8 cellular contexts compared by ENCODE assay signal in the genomic region with DNA sequence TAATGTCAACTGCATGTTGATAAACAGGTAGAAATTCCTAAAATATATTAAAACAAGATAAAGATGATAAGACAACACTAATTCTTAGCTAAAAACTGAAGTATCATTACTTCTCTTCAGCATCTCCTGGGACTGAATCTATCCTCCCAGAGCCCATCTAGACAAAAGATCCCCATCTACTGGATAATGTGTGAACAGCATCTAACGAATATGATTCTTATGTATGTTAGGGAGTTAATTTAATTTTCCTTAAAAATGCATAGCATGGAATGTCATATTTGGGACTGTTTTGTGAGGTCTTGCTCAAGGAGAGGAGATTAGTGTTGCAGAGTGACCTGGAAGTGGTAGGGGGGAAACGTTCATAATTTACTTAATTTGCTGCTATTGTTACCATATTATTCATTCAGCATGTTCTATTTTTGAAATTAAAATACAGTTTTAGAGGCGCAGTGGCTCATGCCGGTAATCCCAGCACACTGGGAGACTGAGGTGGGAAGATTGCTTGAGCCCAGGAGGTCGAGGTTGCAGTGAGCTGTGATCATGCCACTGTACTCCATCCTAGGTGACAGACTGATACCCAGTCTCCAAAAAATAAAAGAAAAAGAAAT.
A peak's percentile ranks its signal among the peaks of the same experiment; 100 is the strongest.
DNase-seq lines count a peak whose midpoint lies in the region; ATAC-seq, FAIRE-seq and TF ChIP-seq lines count a peak whose summit lies in the region.

No MANE protein-coding gene starts in this region.

- no peak overlapping the region for H2AFZ ChIP-seq in SK-N-SH (ENCODE audit: low read depth)

- POLR2A ChIA-PET in A549 (lab: Yijun Ruan, JAX): no interaction called here
- POLR2A ChIA-PET in SK-N-SH (lab: Yijun Ruan, JAX): interaction anchor here (0.7 kb wide), 1 partner anchor 1011 kb away, joined by 3 read pairs; no protein-coding TSS in a partner anchor

- TF ChIP-seq POLR2A in A549 (IDR thresholded peaks at IDR 0.05; ENCODE audit: low read length) (no peak), gastroesophageal sphincter (IDR thresholded peaks at IDR 0.05) (no peak)

- DNase-seq in A549 (ENCODE audit: low read depth in 1 of 2, low spot score in 1 of 2) (peak; percentile 38 to 41), SK-N-SH (peak; percentile 60), stromal cell of bone marrow (ENCODE audit: low read depth) (peak; percentile 21), NCI-H2196 treated with DMSO at 0.1 percent for 48 hours (lab: John Stamatoyannopoulos, UW; ENCODE audit: unreplicated experiment) (no peak)
- no peak for DNase-seq in activated CD8-positive, alpha-beta memory T cell treated with anti-CD3 and anti-CD28 coated beads, Interleukin-2, amount 50 U/mL, for 4 hours

- peak; percentile 61 for FAIRE-seq in A549 (lab: Jason Lieb, UNC)

- H3K36me3 ChIP-seq in SK-N-SH (replicated peaks in 1 of 2; ENCODE audit: control insufficient read depth in 1 of 2, insufficient read depth in 2 of 2, low read length in 1 of 2): no peaks in the 10 kb centered on the region
- no peaks in the 10 kb centered on the region for H3K36me3 ChIP-seq in gastroesophageal sphincter

- no peaks in the 10 kb centered on the region for H3K27me3 ChIP-seq in SK-N-SH (ENCODE audit: insufficient read depth)
- no peaks in the 10 kb centered on the region for H3K27me3 ChIP-seq in gastroesophageal sphincter

- no peaks in the 10 kb centered on the region for H4K20me1 ChIP-seq in SK-N-SH (ENCODE audit: insufficient read depth)

- CTCF ChIA-PET in A549 (lab: Yijun Ruan, JAX) (interaction anchor here (0.6 to 1.9 kb wide), 10 partner anchors 9 to 1023 kb away, joined by 3 to 9 read pairs (median 3); no protein-coding TSS in a partner anchor), SK-N-SH (lab: Yijun Ruan, JAX) (interaction anchor here (0.6 to 2.8 kb wide), 30 partner anchors 9 to 1011 kb away, joined by 3 to 13 read pairs (median 3); no protein-coding TSS in a partner anchor)

- H3K4me3 ChIP-seq in A549: no peak overlapping the region
- no peak overlapping the region for H3K4me3 ChIP-seq in SK-N-SH (ENCODE audit: low read depth in 2 of 2, low read length in 1 of 2)
- no peak overlapping the region for H3K4me3 ChIP-seq in gastroesophageal sphincter

- no peak overlapping the region for H3K27ac ChIP-seq in A549
- no peak overlapping the region for H3K27ac ChIP-seq in SK-N-SH (ENCODE audit: low read depth in 2 of 2, low read length in 1 of 2)
- H3K27ac ChIP-seq in gastroesophageal sphincter: no peak overlapping the region

- 26% methylated on average over 5 of the region's 5 CpGs for WGBS in A549 (ENCODE audit: missing lambda C conversion rate)
- WGBS in SK-N-SH (ENCODE audit: low lambda C conversion rate): 21% methylated on average over 5 of the region's 5 CpGs
- WGBS in gastroesophageal sphincter (ENCODE audit: low coverage in 1 of 2), 2 donors: 57 to 60% methylated on average over 4 to 5 of the region's 5 CpGs

- ATAC-seq in A549 (peak; percentile 54 to 81; a peak in 3 of 6 replicates), GM18502 (IDR thresholded peaks at IDR 0.05; ENCODE audit: poor library complexity, unreplicated experiment) (peak; percentile 82), HG03520 (IDR thresholded peaks at IDR 0.05; ENCODE audit: unreplicated experiment) (peak; percentile 72), gastroesophageal sphincter (no peak)

- no peaks in the 10 kb centered on the region for H3K9me2 ChIP-seq in SK-N-SH

- no peaks in the 10 kb centered on the region for H3K4me1 ChIP-seq in A549
- no peaks in the 10 kb centered on the region; a peak in 1 of 4 replicates for H3K4me1 ChIP-seq in SK-N-SH (ENCODE audit: control insufficient read depth in 1 of 2, insufficient read depth in 2 of 2, low read depth in 1 of 2, low read length in 1 of 2)
- peaks cover 0 to 4% (median 0%) of the 10 kb centered on the region in 3 donors for H3K4me1 ChIP-seq in gastroesophageal sphincter

- TF ChIP-seq EP300 in A549 (IDR thresholded peaks at IDR 0.05): no peak
- TF ChIP-seq EP300 in SK-N-SH (IDR thresholded peaks at IDR 0.05; ENCODE audit: borderline replicate concordance in 1 of 2, low read depth in 1 of 2, low read length in 1 of 2): no peak
- no peak for TF ChIP-seq EP300 in gastroesophageal sphincter (IDR thresholded peaks at IDR 0.05)

- no peak overlapping the region for H3K4me2 ChIP-seq in A549
- no peak overlapping the region for H3K4me2 ChIP-seq in SK-N-SH

- TF ChIP-seq CTCF in A549 (IDR thresholded peaks at IDR 0.05) (peak; percentile 42; the same call in 2 of the 3 replicates), SK-N-SH (IDR thresholded peaks at IDR 0.05) (peak; percentile 81), gastroesophageal sphincter (IDR thresholded peaks at IDR 0.05) (peak; percentile 33 to 53 (median 46))

- TF ChIP-seq RAD21 in A549 (conservative IDR thresholded peaks at IDR 0.05 in 1 of 2, IDR thresholded peaks at IDR 0.05 in 1 of 2) (peak; percentile 47 to 54; a peak in 4 of 5 replicates), SK-N-SH (IDR thresholded peaks at IDR 0.05; ENCODE audit: low read length) (peak; percentile 84)

- H3K9ac ChIP-seq in SK-N-SH: no peak overlapping the region

- H3K79me2 ChIP-seq in SK-N-SH (ENCODE audit: insufficient read depth): no peaks in the 10 kb centered on the region

- H3K9me3 ChIP-seq in A549 (no peaks in the 10 kb centered on the region), SK-N-SH (no peaks in the 10 kb centered on the region), gastroesophageal sphincter (no peaks in the 10 kb centered on the region)

- H3F3A ChIP-seq in SK-N-SH (replicated peaks; ENCODE audit: insufficient read depth): no peaks in the 10 kb centered on the region

TF ChIP-seq in A549, 52 proteins besides CTCF, POLR2A, EP300 and RAD21:
- TF ChIP-seq, protein P1, sequence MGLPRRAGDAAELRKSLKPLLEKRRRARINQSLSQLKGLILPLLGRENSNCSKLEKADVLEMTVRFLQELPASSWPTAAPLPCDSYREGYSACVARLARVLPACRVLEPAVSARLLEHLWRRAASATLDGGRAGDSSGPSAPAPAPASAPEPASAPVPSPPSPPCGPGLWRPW (IDR thresholded peaks at IDR 0.05): no peak
- TF ChIP-seq SMC3 (IDR thresholded peaks at IDR 0.05) (0 out of 3 replicates have a peak, but pooled peaks have one; percentile 44), BHLHE40 (IDR thresholded peaks at IDR 0.05; ENCODE audit: low read depth, low read length) (no peak)
- TF ChIP-seq, protein P2, sequence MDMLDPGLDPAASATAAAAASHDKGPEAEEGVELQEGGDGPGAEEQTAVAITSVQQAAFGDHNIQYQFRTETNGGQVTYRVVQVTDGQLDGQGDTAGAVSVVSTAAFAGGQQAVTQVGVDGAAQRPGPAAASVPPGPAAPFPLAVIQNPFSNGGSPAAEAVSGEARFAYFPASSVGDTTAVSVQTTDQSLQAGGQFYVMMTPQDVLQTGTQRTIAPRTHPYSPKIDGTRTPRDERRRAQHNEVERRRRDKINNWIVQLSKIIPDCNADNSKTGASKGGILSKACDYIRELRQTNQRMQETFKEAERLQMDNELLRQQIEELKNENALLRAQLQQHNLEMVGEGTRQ (IDR thresholded peaks at IDR 0.05): no peak

TF ChIP-seq in SK-N-SH, 30 proteins besides CTCF, POLR2A, EP300 and RAD21:
- TF ChIP-seq FOXM1 (IDR thresholded peaks at IDR 0.05; ENCODE audit: low read depth) (no peak), POLR2AphosphoS5 (IDR thresholded peaks at IDR 0.05; ENCODE audit: low read depth, low read length) (no peak), SMC3 (IDR thresholded peaks at IDR 0.05; ENCODE audit: low read depth, low read length) (peak; percentile 66), MEF2A (IDR thresholded peaks at IDR 0.05; ENCODE audit: borderline replicate concordance, low read depth) (no peak), TCF12 (IDR thresholded peaks at IDR 0.05) (no peak), FOSL2 (IDR thresholded peaks at IDR 0.05; ENCODE audit: borderline replicate concordance, low read depth) (no peak)

Comparison
In these comparisons a context has a peak if more than half of its experiments do, and no peak if none do; other contexts are left out.
1. DNase-seq: peak in A549 (2 of 2), SK-N-SH (single experiment) and stromal cell of bone marrow (single experiment); none in NCI-H2196 treated with DMSO at 0.1 percent for 48 hours (single experiment) and activated CD8-positive, alpha-beta memory T cell treated with anti-CD3 and anti-CD28 coated beads, Interleukin-2, amount 50 U/mL, for 4 hours (single experiment).
2. Peak in every context shown above with its lines, with median percentiles within 50 percentile points of each other: CTCF ChIP-seq.